In the genomic region with DNA sequence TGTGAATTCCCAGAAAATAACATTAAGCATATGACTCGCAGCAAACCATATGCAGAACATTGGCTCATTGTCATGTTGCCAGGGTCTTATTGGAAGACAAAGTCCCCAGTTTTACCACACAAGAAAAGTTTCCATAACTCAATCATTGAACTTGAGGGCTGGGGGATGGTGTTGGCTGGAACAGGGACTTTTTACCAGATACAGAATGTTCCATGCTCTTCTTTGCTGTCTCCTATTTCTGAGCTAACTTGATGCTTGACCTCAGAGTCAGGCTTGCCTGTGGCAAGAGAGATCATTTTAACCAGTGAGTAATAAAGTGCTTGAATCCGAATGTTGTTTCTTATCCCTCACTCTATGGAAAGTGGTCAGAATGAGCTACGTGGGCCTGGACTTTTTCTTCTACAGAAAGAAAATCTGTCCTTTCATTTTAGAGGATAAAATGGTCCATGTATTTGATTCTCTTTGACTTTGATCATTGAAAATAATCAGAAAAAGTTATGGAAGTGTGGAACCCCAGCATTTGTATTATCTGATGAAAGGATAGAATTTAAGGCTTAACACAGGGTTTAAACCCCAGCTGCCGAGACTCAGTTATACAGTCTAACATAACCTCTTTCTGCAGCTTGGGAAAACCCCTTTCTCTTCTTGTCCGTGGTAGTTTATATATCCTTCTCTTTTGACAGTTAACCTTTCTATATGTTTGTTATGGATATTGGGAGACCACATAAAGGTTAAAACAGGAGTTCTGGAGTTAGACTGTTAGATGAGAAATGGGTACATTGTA, we compare ENCODE assay signal across 9 cellular contexts.
DNase-seq lines count a peak whose midpoint lies in the region; ATAC-seq, FAIRE-seq and TF ChIP-seq lines count a peak whose summit lies in the region.
"Had no signal": no experiment of that assay in that cellular context is flagged by ENCODE, and none has a peak within 500 bp of the region (broad histone marks: within the 10 kb centered on the region; RNA-seq: fewer than 3 reads in every experiment).

No MANE protein-coding gene starts in this region.

- H3K4me3 ChIP-seq in A673 (ENCODE audit: low read depth, low read length, poor library complexity, severe bottlenecking), result no peak overlapping the region
- H3K4me3 ChIP-seq in mesodermal cell (ENCODE audit: extremely low read depth, insufficient read depth, low read length, poor library complexity, severe bottlenecking), result no peak overlapping the region

- WGBS in mesodermal cell (ENCODE audit: insufficient coverage in 2 of 2), 2 experiments, result 80% methylated on average over 1 of the region's 5 CpGs; no CpG with 5 or more reads in 1 of the 2 experiments

- CTCF ChIA-PET in A673 (lab: Charles Lee), result interaction anchor here (0.5 kb wide), 1 partner anchor 74 kb away, joined by 10 read pairs; no protein-coding TSS in a partner anchor

- H3K4me1 ChIP-seq in A673 (ENCODE audit: insufficient read depth, low read length, poor library complexity, severe bottlenecking) (peaks cover 47% of the 10 kb centered on the region), mesodermal cell (ENCODE audit: control insufficient read depth, insufficient read depth, low read length, poor library complexity, severe bottlenecking) (peaks cover 33% of the 10 kb centered on the region)

- FAIRE-seq in urothelium cell line (lab: Jason Lieb, UNC), result no peak

- DNase-seq in A673 (ENCODE audit: low spot score) (no peak), HT1080 (ENCODE audit: low read depth) (peak; percentile 49), amniotic stem cell (lab: John Stamatoyannopoulos, UW) (peak; percentile 71), RPMI8226 (no peak), urothelium cell line (ENCODE audit: low spot score) (no peak), iPS-NIHi11 (ENCODE audit: low spot score) (no peak)
- DNase-seq: NCI-H1436 treated with DMSO at 0.1 percent for 48 hours had no signal

- POLR2A ChIA-PET in A673 (lab: Charles Lee; ENCODE audit: low non-redundant PET), result no interaction called here

- H3K9me3 ChIP-seq in A673 (ENCODE audit: low read depth, low read length, poor library complexity, severe bottlenecking) (no peaks in the 10 kb centered on the region), mesodermal cell (ENCODE audit: control insufficient read depth, low read length) (no peaks in the 10 kb centered on the region)

- H3K27me3 ChIP-seq in A673 (replicated peaks; ENCODE audit: insufficient read depth, low read depth, low read length, poor library complexity), result no peaks in the 10 kb centered on the region

- no peak for ATAC-seq in HG03108 (IDR thresholded peaks at IDR 0.05; ENCODE audit: unreplicated experiment)

- H3K36me3 ChIP-seq in A673 (ENCODE audit: insufficient read depth, low read length, poor library complexity, severe bottlenecking) (no peaks in the 10 kb centered on the region), mesodermal cell (ENCODE audit: control insufficient read depth, insufficient read depth, low read length) (peaks cover 12% of the 10 kb centered on the region)

- H3K27ac ChIP-seq in A673 (ENCODE audit: low read depth, low read length, poor library complexity, severe bottlenecking) (peak overlapping the region; percentile 46), mesodermal cell (ENCODE audit: low read depth, low read length, severe bottlenecking) (peak overlapping the region; percentile 20)

- BruUV-seq in A673 (replicated peaks; lab: Mats Ljungman, UMichigan), result no TSS peak

- no peak for TF ChIP-seq CTCF in A673 (conservative IDR thresholded peaks at IDR 0.05; ENCODE audit: low read depth, low read length)

- intact Hi-C loops in A673 (cut with micrococcal nuclease; ENCODE audit: unreplicated experiment), result no loop called here

Comparison
In these comparisons a context has a peak if more than half of its experiments do, and no peak if none do; other contexts are left out.
1. DNase-seq: peak in HT1080 (single experiment) and amniotic stem cell (single experiment); none in A673 (single experiment), RPMI8226 (single experiment), urothelium cell line (single experiment) and iPS-NIHi11 (single experiment).